Comparison of ENCODE assay signal across 11 cellular contexts in the genomic region with DNA sequence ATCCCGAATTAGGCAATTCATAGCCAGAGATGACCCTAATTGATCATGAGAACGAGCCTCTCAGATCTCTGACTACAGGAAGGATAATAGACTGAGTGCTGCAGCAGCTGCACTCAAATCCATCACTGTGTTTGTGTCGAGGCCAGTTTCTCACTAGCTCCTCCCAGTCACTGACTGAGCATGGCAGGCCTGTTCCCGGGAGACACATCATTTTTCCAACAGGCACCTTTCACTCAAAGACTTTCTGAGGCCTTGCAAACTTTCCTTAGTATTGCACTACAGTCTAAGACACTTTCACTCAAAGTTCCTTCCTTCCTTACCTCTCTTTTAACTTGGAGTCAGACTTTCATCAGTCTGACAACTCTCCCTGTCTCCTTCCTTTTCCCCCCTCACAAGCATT. TPM values are rescaled to one million over a fixed set of nuclear protein-coding genes. Genes with fewer than 3 reads are reported as not detected.
DNase-seq lines count a peak whose midpoint lies in the region; ATAC-seq, FAIRE-seq and TF ChIP-seq lines count a peak whose summit lies in the region.
"Had no signal": no experiment of that assay in that cellular context is flagged by ENCODE, and none has a peak within 500 bp of the region (broad histone marks: within the 10 kb centered on the region; RNA-seq: fewer than 3 reads in every experiment).

No MANE protein-coding gene starts in this region.

- ATAC-seq in left ventricle myocardium superior (peak; percentile 63), Panc1 (peak; percentile 82), GM21529 (IDR thresholded peaks at IDR 0.05; ENCODE audit: unreplicated experiment) (no peak)
- ATAC-seq: activated T-cell treated with anti-CD3 and anti-CD28 coated beads, Interleukin-2, amount 50 U/mL, for 4 hours had no signal

- POLR2A ChIA-PET in Panc1 (lab: Charles Lee), result no interaction called here

- H3K36me3 ChIP-seq in left ventricle myocardium inferior (peaks cover under 1% of the 10 kb centered on the region), Panc1 (ENCODE audit: control insufficient read depth, insufficient read depth, low read length) (no peaks in the 10 kb centered on the region), small intestine (ENCODE audit: control insufficient read depth in 2 of 2, insufficient read depth in 2 of 2, low read length in 2 of 2) (peaks cover 0 to under 1% of the 10 kb centered on the region in 2 donors)

- H3K9me3 ChIP-seq in left ventricle myocardium inferior (replicated peaks) (no peaks in the 10 kb centered on the region), Panc1 (ENCODE audit: control insufficient read depth, insufficient read depth, low read depth, low read length) (no peaks in the 10 kb centered on the region), small intestine (ENCODE audit: control insufficient read depth, low read depth) (no peaks in the 10 kb centered on the region)

- H3K27me3 ChIP-seq in left ventricle myocardium inferior (ENCODE audit: low read depth) (no peaks in the 10 kb centered on the region), Panc1 (ENCODE audit: control insufficient read depth, insufficient read depth, low read length) (no peaks in the 10 kb centered on the region), small intestine (ENCODE audit: control insufficient read depth in 2 of 2, insufficient read depth in 2 of 2, low read length in 2 of 2) (no peaks in the 10 kb centered on the region)

- TF ChIP-seq CTCF in left ventricle myocardium inferior (IDR thresholded peaks at IDR 0.05; ENCODE audit: borderline replicate concordance), result no peak
- no peak for TF ChIP-seq CTCF in Panc1 (IDR thresholded peaks at IDR 0.05)

- H3K4me3 ChIP-seq in left ventricle myocardium inferior (no peak overlapping the region), Panc1 (ENCODE audit: low read depth in 2 of 2, low read length in 2 of 2) (no peak overlapping the region), small intestine (ENCODE audit: low read depth in 1 of 2, low read length in 2 of 2) (no peak overlapping the region)
- H3K4me3 ChIP-seq: skin epidermis had no signal

- no peak overlapping the region for H3K27ac ChIP-seq in left ventricle myocardium inferior (replicated peaks)
- H3K27ac ChIP-seq in Panc1 (ENCODE audit: low read length), result no peak overlapping the region
- peak overlapping the region in 1 of 2 donors; percentile 2 for H3K27ac ChIP-seq in small intestine (ENCODE audit: low read depth in 1 of 2, low read length in 1 of 2)

- H3K4me1 ChIP-seq in left ventricle myocardium inferior (peaks cover 34% of the 10 kb centered on the region), Panc1 (ENCODE audit: control insufficient read depth, insufficient read depth, low read length) (0 out of 2 replicates have a peak, but pooled peaks cover 4% of the 10 kb centered on the region), small intestine (ENCODE audit: control insufficient read depth in 2 of 2, insufficient read depth in 1 of 2, low read depth in 1 of 2, low read length in 1 of 2) (peaks cover 0 to 2% of the 10 kb centered on the region in 2 donors)

- 17 to 36% (median 29%) methylated on average over 4 of the region's 4 CpGs for WGBS in small intestine, 3 donors

- no peak for FAIRE-seq in small intestine (lab: Jason Lieb, UNC)

- BruUV-seq in Panc1 (replicated peaks; lab: Mats Ljungman, UMichigan), result no TSS peak

- DNase-seq in left ventricle myocardium superior (no peak), left ventricle myocardium inferior (no peak), Panc1 (ENCODE audit: low read depth, low spot score) (no peak), iPS-NIHi7 (ENCODE audit: extremely low spot score) (peak; percentile 26), cerebellum (ENCODE audit: low spot score) (no peak), small intestine (no peak), SIG-M5 treated with dmso at 0.1 percent for 504 hours (lab: John Stamatoyannopoulos, UW; ENCODE audit: unreplicated experiment) (no peak)
- DNase-seq: activated T-cell treated with anti-CD3 and anti-CD28 coated beads, Interleukin-2, amount 50 U/mL, for 4 hours; NCI-H446 treated with DMSO at 0.1 percent for 48 hours had no signal

- CTCF ChIA-PET in Panc1 (lab: Charles Lee), result interaction anchor here (0.6 kb wide), 1 partner anchor 17 kb away, joined by 4 read pairs; no protein-coding TSS in a partner anchor

- intact Hi-C loops in left ventricle myocardium superior (cut with micrococcal nuclease), result no loop called here
- intact Hi-C loops in left ventricle myocardium inferior (cut with micrococcal nuclease), result no loop called here
- intact Hi-C loops in Panc1 (cut with micrococcal nuclease; ENCODE audit: unreplicated experiment), result no loop called here

- in situ Hi-C loops in Panc1 (cut with HindIII; ENCODE audit: low pct_unique_long_range_greater_than_20kb, low sequenced_read_pairs), result no loop called here

RNA-seq across cellular contexts. Expression of a gene that starts 13.7 kb away (rescaled TPM):
- total RNA-seq in left ventricle myocardium superior, result 26.0 TPM
- total RNA-seq in left ventricle myocardium inferior, result 20.6 TPM
- total RNA-seq in Panc1 (2021; ENCODE audit: unreplicated experiment), result 28.7 TPM
- polyA plus RNA-seq in Panc1 (2012; ENCODE audit: insufficient read length), result 7.9 TPM
- total RNA-seq in cerebellum, result 52.4 TPM
- 10 to 100 TPM in 2 of 3 donors, 1 to 10 TPM in 1; 7.8 to 18.1 (median 10.5) TPM for polyA plus RNA-seq in small intestine
